In the genomic region with DNA sequence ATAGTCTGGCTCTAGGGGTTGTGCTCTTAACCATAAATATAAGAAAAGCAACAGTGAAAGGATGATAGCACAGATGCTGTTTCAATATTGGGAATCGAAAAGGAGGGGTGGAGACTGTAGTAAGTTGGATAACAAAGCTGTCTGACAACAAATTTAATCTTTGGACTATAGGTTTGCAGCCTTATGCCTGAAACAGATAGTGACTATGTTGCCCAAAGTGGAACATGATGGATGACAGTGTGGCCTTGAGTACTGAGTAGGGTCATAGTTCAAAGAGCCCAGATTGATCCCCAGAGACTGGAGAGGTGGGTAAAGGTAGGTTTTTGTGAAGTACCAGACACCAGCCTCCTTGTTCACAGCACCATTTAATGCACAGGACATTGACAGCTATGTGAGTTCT, we compare ENCODE assay signal across 33 cellular contexts.
"Had no signal": no experiment of that assay in that cellular context is flagged by ENCODE, and none has a peak within 500 bp of the region (broad histone marks: within the 10 kb centered on the region; RNA-seq: fewer than 3 reads in every experiment).

No MANE protein-coding gene starts in this region.

- H3K4me1 ChIP-seq: adrenal gland, body of pancreas, breast epithelium had no signal

- ATAC-seq: activated CD8-positive, alpha-beta T cell treated with anti-CD3 and anti-CD28 coated beads for 36 hours; activated naive CD4-positive, alpha-beta T cell treated with anti-CD3 and anti-CD28 coated beads, Interleukin-2, amount 50 U/mL, for 72 hours; activated T-cell treated with anti-CD3 and anti-CD28 coated beads, Interleukin-2, amount 50 U/mL, for 4 hours; activated T-cell treated with anti-CD3 and anti-CD28 coated beads, Interleukin-2, amount 50 U/mL, for 72 hours; activated T-helper 17 cell treated with anti-CD3 and anti-CD28 coated beads, Interleukin-2, amount 50 U/mL, for 72 hours; body of pancreas had no signal

- FAIRE-seq: astrocyte, TTC549 had no signal

- H3K27ac ChIP-seq: adrenal gland, body of pancreas, brain microvascular endothelial cell, breast epithelium, VCaP had no signal

- DNase-seq: activated B cell treated with CpG ODN at 0.5 μM for 24 hours; activated CD4-positive, alpha-beta memory T cell treated with anti-CD3 and anti-CD28 coated beads for 36 hours; activated CD4-positive, alpha-beta T cell treated with anti-CD3 and anti-CD28 coated beads for 4 hours; activated CD4-positive, alpha-beta T cell treated with anti-CD3 and anti-CD28 coated beads, Interleukin-2, amount 10 ng/mL, durations not matched to agents 24 days and 14 days; activated CD4-positive, alpha-beta T cell treated with anti-CD3 and anti-CD28 coated beads, Interleukin-2, amount 50 U/mL, for 1 hour; activated CD4-positive, alpha-beta T cell treated with anti-CD3 and anti-CD28 coated beads, Interleukin-2, amount 50 U/mL, for 4 hours; activated CD4-positive, CD25-positive, alpha-beta regulatory T cell treated with anti-CD3 and anti-CD28 coated beads, Interleukin-2, amount 50 U/mL, for 72 hours; activated CD8-positive, alpha-beta memory T cell treated with anti-CD3 and anti-CD28 coated beads, Interleukin-2, amount 50 U/mL, for 4 hours; activated CD8-positive, alpha-beta T cell treated with anti-CD3 and anti-CD28 coated beads for 36 hours; activated effector memory CD4-positive, alpha-beta T cell treated with anti-CD3 and anti-CD28 coated beads, Interleukin-2, amount 50 U/mL, for 16 hours; activated gamma-delta T cell treated with Interleukin-2 at 50 U/mL for 16 hours; activated naive CD4-positive, alpha-beta T cell; activated naive CD4-positive, alpha-beta T cell treated with anti-CD3 and anti-CD28 coated beads for 36 hours; activated naive CD4-positive, alpha-beta T cell treated with anti-CD3 and anti-CD28 coated beads, Interleukin-2, amount 50 U/mL, for 16 hours; activated naive CD8-positive, alpha-beta T cell treated with anti-CD3 and anti-CD28 coated beads for 36 hours; activated T-cell treated with anti-CD3 and anti-CD28 coated beads for 4 hours; activated T-cell treated with anti-CD3 and anti-CD28 coated beads, Interleukin-2, amount 50 U/mL, for 1 hour; activated T-cell treated with anti-CD3 and anti-CD28 coated beads, Interleukin-2, amount 50 U/mL, for 4 hours; activated T-cell treated with anti-CD3 and anti-CD28 coated beads, Interleukin-2, amount 50 U/mL, for 72 hours; adrenal gland; amniotic stem cell; aorta; body of pancreas; brain microvascular endothelial cell; central memory CD4-positive, alpha-beta T cell; T-helper 2 cell; T-helper 9 cell had no signal

- H3K4me3 ChIP-seq: adrenal gland, body of pancreas, breast epithelium had no signal

- H3K36me3 ChIP-seq: adrenal gland, brain microvascular endothelial cell, breast epithelium had no signal

- H3K9me3 ChIP-seq: adrenal gland, body of pancreas, breast epithelium had no signal

- H3K27me3 ChIP-seq: adrenal gland, body of pancreas, brain microvascular endothelial cell, breast epithelium had no signal
